In genomic region chr2:6493266-6493665, GRCh38 we compare ENCODE assay signal across 17 cellular contexts.
DNase-seq lines count a peak whose midpoint lies in the region; ATAC-seq, FAIRE-seq and TF ChIP-seq lines count a peak whose summit lies in the region.
"Had no signal": no experiment of that assay in that cellular context is flagged by ENCODE, and none has a peak within 500 bp of the region (broad histone marks: within the 10 kb centered on the region; RNA-seq: fewer than 3 reads in every experiment).

No MANE protein-coding gene starts in this region.

- H3K9me3 ChIP-seq in OCI-LY7 (ENCODE audit: low read length), result no peaks in the 10 kb centered on the region
- no peaks in the 10 kb centered on the region for H3K9me3 ChIP-seq in body of pancreas
- H3K9me3 ChIP-seq in pancreas, result no peaks in the 10 kb centered on the region
- H3K9me3 ChIP-seq: Caco-2 had no signal

- no peaks in the 10 kb centered on the region for H3K9me2 ChIP-seq in OCI-LY7 (ENCODE audit: insufficient read depth, low read length)

- BruUV-seq in OCI-LY7 (replicated peaks; lab: Mats Ljungman, UMichigan), result no TSS peak

- intact Hi-C loops in OCI-LY7 (cut with micrococcal nuclease; ENCODE audit: unreplicated experiment), result no loop called here
- intact Hi-C loops in body of pancreas (cut with DNase I), result no loop called here
- intact Hi-C loops in pancreas (cut with DNase I), result no loop called here

- no peaks in the 10 kb centered on the region for H4K20me1 ChIP-seq in OCI-LY7 (ENCODE audit: insufficient read depth, low read length)

- FAIRE-seq in pancreas (lab: Jason Lieb, UNC), result no peak
- FAIRE-seq: G401.6, GM12892, H1 had no signal

- POLR2A ChIA-PET in OCI-LY7 (lab: Charles Lee), result interaction anchor here (0.6 kb wide), 1 partner anchor 16 kb away, joined by 3 read pairs; no protein-coding TSS in a partner anchor

- WGBS in body of pancreas, 2 donors, result 46 to 62% methylated on average over 4 of the region's 4 CpGs
- 56 to 59% methylated on average over 4 of the region's 4 CpGs for WGBS in pancreas, 2 donors

- no peaks in the 10 kb centered on the region for H3K27me3 ChIP-seq in body of pancreas
- no peaks in the 10 kb centered on the region for H3K27me3 ChIP-seq in pancreas

- CTCF ChIA-PET in OCI-LY7 (lab: Charles Lee; ENCODE audit: unreplicated experiment), result no interaction called here

- no peak for TF ChIP-seq POLR2A in body of pancreas (IDR thresholded peaks at IDR 0.05)

- H3K36me3 ChIP-seq in OCI-LY7 (ENCODE audit: insufficient read depth, low read length), result no peaks in the 10 kb centered on the region
- H3K36me3 ChIP-seq in body of pancreas (replicated peaks in 1 of 2; ENCODE audit: insufficient read depth in 1 of 2, low read depth in 2 of 2), result no peaks in the 10 kb centered on the region
- no peaks in the 10 kb centered on the region for H3K36me3 ChIP-seq in pancreas

- H2AFZ ChIP-seq in OCI-LY7 (ENCODE audit: low read length), result 0 out of 2 replicates have a peak overlapping the region, but pooled peaks have one; percentile 13

- TF ChIP-seq CTCF in OCI-LY7 (conservative IDR thresholded peaks at IDR 0.05; ENCODE audit: low read length) (no peak), body of pancreas (IDR thresholded peaks at IDR 0.05) (no peak), pancreas (IDR thresholded peaks at IDR 0.05) (no peak)

- DNase-seq in OCI-LY7 (ENCODE audit: low spot score), result no peak
- DNase-seq in body of pancreas, result peak; percentile 15 to 42 (median 26)
- DNase-seq in pancreas, result peak in 3 of 6 donors; percentile 33 to 55 (median 48)
- DNase-seq in hippocampal formation (lab: John Stamatoyannopoulos, UW), result no peak
- no peak for DNase-seq in inferior parietal cortex (ENCODE audit: extremely low spot score)
- no peak for DNase-seq in GOT3 (lab: John Stamatoyannopoulos, UW)
- DNase-seq: C1 segment of cervical spinal cord; Caco-2; CD4-positive, CD25-positive, alpha-beta regulatory T cell; CD8-positive, alpha-beta T cell; DMS153; DND-41; H7; HCEC 1CT had no signal

- ATAC-seq in body of pancreas (peak; percentile 27), pancreas (peak; percentile 67 to 84 (median 76))
- ATAC-seq: CD8-positive, alpha-beta T cell had no signal

- H3K4me3 ChIP-seq in OCI-LY7 (ENCODE audit: low read depth, low read length, poor library complexity, severe bottlenecking), result no peak overlapping the region
- no peak overlapping the region for H3K4me3 ChIP-seq in body of pancreas
- no peak overlapping the region for H3K4me3 ChIP-seq in pancreas

- no peak overlapping the region for H3K4me2 ChIP-seq in OCI-LY7 (ENCODE audit: low read length)

- H3K4me1 ChIP-seq in OCI-LY7 (ENCODE audit: insufficient read depth, low read length, poor library complexity, severe bottlenecking) (no peaks in the 10 kb centered on the region), body of pancreas (peaks cover 21% of the 10 kb centered on the region), pancreas (peaks cover 0 to 4% (median 4%) of the 10 kb centered on the region in 3 donors)
- H3K4me1 ChIP-seq: Caco-2 had no signal

- H3K27ac ChIP-seq in OCI-LY7 (ENCODE audit: low read depth, low read length, poor library complexity, severe bottlenecking) (no peak overlapping the region), body of pancreas (no peak overlapping the region), pancreas (no peak overlapping the region)

- no peaks in the 10 kb centered on the region for H3K79me2 ChIP-seq in OCI-LY7 (ENCODE audit: insufficient read depth, low read depth, low read length)

Comparison
In these comparisons a context has a peak if more than half of its experiments do, and no peak if none do; other contexts are left out.
1. DNase-seq: peak in body of pancreas (4 of 4); none in OCI-LY7 (single experiment), hippocampal formation (0 of 2), inferior parietal cortex (single experiment) and GOT3 (single experiment).